Comparison of ENCODE assay signal across 24 cellular contexts in the genomic region with DNA sequence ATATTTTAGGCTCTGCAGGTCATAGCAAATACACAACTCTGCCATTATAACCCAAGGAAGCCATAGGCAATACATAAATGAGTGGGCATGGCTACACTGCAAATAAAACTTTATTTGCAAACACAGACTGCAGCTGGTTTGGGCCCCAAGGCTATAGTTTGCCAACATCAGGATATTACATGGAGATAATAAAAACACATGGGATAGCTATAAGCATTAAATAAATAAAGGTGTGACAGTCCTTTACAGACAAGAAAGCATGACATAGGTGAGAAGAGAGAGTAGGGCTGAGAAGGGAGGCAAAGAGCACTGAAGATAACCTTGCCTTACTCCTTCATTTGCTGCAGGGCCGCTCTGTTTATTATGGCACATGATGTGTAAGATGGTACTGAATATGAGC.
"Had no signal": no experiment of that assay in that cellular context is flagged by ENCODE, and none has a peak within 500 bp of the region (broad histone marks: within the 10 kb centered on the region; RNA-seq: fewer than 3 reads in every experiment).

No MANE protein-coding gene starts in this region.

- ATAC-seq: left lung; naive thymus-derived CD4-positive, alpha-beta T cell; psoas muscle; right cardiac atrium; stimulated activated memory B cell treated with anti-CD40 and anti-IgM and Interleukin-4, amounts not matched to agents 10 μg/mL and 1 μg/mL and 100 μg/mL, for 72 hours; stimulated activated naive CD8-positive, alpha-beta T cell treated with anti-CD3 and anti-CD28 coated beads, Interleukin-15, Interleukin-2, amounts not matched to agents 100 U/mL and 50 U/mL, for 24 hours had no signal

- H3K4me2 ChIP-seq: neural progenitor cell had no signal

- H3K4me3 ChIP-seq: left lung, neural progenitor cell, psoas muscle, sigmoid colon, spleen, testis, tibial artery, upper lobe of left lung had no signal

- H2AFZ ChIP-seq: neural progenitor cell had no signal

- H3K27ac ChIP-seq: left lung, neural progenitor cell, psoas muscle, sigmoid colon, spleen, testis, tibial artery, upper lobe of left lung had no signal

- H3K27ac Mint-ChIP-seq: mesothelial cell of epicardium; naive thymus-derived CD4-positive, alpha-beta T cell; neural progenitor cell; stimulated activated memory B cell treated with anti-CD40 and anti-IgM and Interleukin-4, amounts not matched to agents 10 μg/mL and 1 μg/mL and 100 μg/mL, for 72 hours had no signal

- H3K9ac ChIP-seq: neural progenitor cell had no signal

- H3K9me3 Mint-ChIP-seq: mesothelial cell of epicardium; nephron; neural progenitor cell; stimulated activated memory B cell treated with anti-CD40 and anti-IgM and Interleukin-4, amounts not matched to agents 10 μg/mL and 1 μg/mL and 100 μg/mL, for 72 hours had no signal

- H3K36me3 Mint-ChIP-seq: mesothelial cell of epicardium; naive thymus-derived CD4-positive, alpha-beta T cell; neural progenitor cell; stimulated activated memory B cell treated with anti-CD40 and anti-IgM and Interleukin-4, amounts not matched to agents 10 μg/mL and 1 μg/mL and 100 μg/mL, for 72 hours had no signal

- H3K9me3 ChIP-seq: left lung, psoas muscle, sigmoid colon, spleen, testis, tibial artery, upper lobe of left lung had no signal

- DNase-seq: dermis blood vessel endothelial cell; effector memory CD4-positive, alpha-beta T cell; head of caudate nucleus; kidney; left lung; mesenchymal stem cell; naive thymus-derived CD4-positive, alpha-beta T cell; psoas muscle; right cardiac atrium; sigmoid colon; spleen; stimulated activated CD4-positive, alpha-beta T cell treated with anti-CD3 and anti-CD28 coated beads, Interleukin-4, amount 100 ng/mL, for 4 hours; stimulated activated naive CD8-positive, alpha-beta T cell treated with anti-CD3 and anti-CD28 coated beads, Interleukin-15, Interleukin-2, amounts not matched to agents 100 U/mL and 50 U/mL, for 24 hours; substantia nigra; testis; tibial artery; upper lobe of left lung had no signal

- H3K36me3 ChIP-seq: left lung, neural progenitor cell, sigmoid colon, spleen, tibial artery, upper lobe of left lung had no signal

- FAIRE-seq: endometrium, frontal cortex, kidney, urothelium cell line had no signal

- H3K4me3 Mint-ChIP-seq: mesothelial cell of epicardium; naive thymus-derived CD4-positive, alpha-beta T cell; nephron; neural progenitor cell; stimulated activated memory B cell treated with anti-CD40 and anti-IgM and Interleukin-4, amounts not matched to agents 10 μg/mL and 1 μg/mL and 100 μg/mL, for 72 hours had no signal

- H3K27me3 ChIP-seq: neural progenitor cell, sigmoid colon, testis, tibial artery, upper lobe of left lung had no signal

- H3K4me1 Mint-ChIP-seq: naive thymus-derived CD4-positive, alpha-beta T cell; neural progenitor cell; stimulated activated memory B cell treated with anti-CD40 and anti-IgM and Interleukin-4, amounts not matched to agents 10 μg/mL and 1 μg/mL and 100 μg/mL, for 72 hours had no signal

- H3K4me1 ChIP-seq: left lung, neural progenitor cell, psoas muscle, sigmoid colon, spleen, testis, tibial artery, upper lobe of left lung had no signal
